Comparison of ENCODE assay signal across 14 cellular contexts in the genomic region with DNA sequence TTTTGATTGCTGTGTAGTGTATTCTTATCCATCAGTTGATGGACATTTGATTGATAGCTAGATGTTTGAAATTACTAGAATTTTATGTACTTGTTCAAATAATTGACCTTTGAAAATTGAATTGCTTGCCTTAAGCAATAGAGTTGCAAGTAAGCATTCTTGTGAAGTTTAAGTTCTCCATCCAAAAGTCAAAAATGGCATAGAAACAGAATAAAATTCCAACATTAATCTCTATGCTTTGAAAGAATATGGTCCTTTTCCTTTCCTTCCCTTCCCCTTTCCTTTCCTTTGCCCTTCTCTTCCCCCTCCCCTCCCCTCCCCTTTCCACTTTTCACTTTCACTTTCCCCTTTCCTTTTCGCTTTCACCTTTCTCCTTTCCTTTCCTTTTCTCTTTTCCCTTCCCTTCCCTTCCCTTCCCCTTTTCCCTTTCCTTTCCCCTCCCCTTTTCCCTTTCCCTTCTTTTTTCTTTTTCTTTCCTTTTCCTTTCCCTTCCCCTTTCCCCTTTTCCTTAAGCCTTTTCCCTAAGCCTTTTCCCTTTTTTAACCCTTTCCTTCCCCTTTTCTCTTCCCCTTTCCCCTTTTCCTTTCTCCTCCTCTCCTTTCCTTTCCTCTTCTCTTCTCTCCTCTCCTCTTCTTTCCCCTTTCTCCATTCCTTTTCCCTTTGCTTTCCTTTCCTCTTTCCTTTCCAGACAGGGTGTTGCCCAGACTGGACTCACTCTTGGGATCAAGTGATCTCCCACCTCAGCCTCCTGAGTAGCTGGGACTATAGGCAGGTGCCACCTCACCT.
DNase-seq lines count a peak whose midpoint lies in the region; ATAC-seq and TF ChIP-seq lines count a peak whose summit lies in the region.
"Had no signal": no experiment of that assay in that cellular context is flagged by ENCODE, and none has a peak within 500 bp of the region (broad histone marks: within the 10 kb centered on the region; RNA-seq: fewer than 3 reads in every experiment).

No MANE protein-coding gene starts in this region.

- H3K36me3 ChIP-seq in right lobe of liver: peaks cover 0 to 54% (median 24%) of the 10 kb centered on the region in 4 donors

- no peaks in the 10 kb centered on the region for H3K27me3 ChIP-seq in right lobe of liver
- H3K27me3 ChIP-seq: Peyer's patch had no signal

- TF ChIP-seq POLR2A in right lobe of liver (IDR thresholded peaks at IDR 0.05): no peak

- no peak for ATAC-seq in stimulated activated naive CD8-positive, alpha-beta T cell treated with anti-CD3 and anti-CD28 coated beads, Interleukin-15, Interleukin-2, amounts not matched to agents 100 U/mL and 50 U/mL, for 24 hours
- ATAC-seq in WTC11 (no peak), right lobe of liver (peak; percentile 30 to 75 (median 48)), HG02642 (IDR thresholded peaks at IDR 0.05; ENCODE audit: poor library complexity, unreplicated experiment) (no peak)

- peaks cover 16% of the 10 kb centered on the region for H3K4me1 Mint-ChIP-seq in stimulated activated naive CD8-positive, alpha-beta T cell treated with anti-CD3 and anti-CD28 coated beads, Interleukin-15, Interleukin-2, amounts not matched to agents 100 ng/mL and 50 ng/mL, for 24 hours (ENCODE audit: low read depth)
- H3K4me1 Mint-ChIP-seq in WTC11: no peaks in the 10 kb centered on the region

- CTCF ChIA-PET in WTC11 (lab: Charles Lee): no interaction called here

- H3K4me1 ChIP-seq in right lobe of liver: no peaks in the 10 kb centered on the region
- H3K4me1 ChIP-seq: Peyer's patch had no signal

- peaks cover 71% of the 10 kb centered on the region for H3K36me3 Mint-ChIP-seq in stimulated activated naive CD8-positive, alpha-beta T cell treated with anti-CD3 and anti-CD28 coated beads, Interleukin-15, Interleukin-2, amounts not matched to agents 100 ng/mL and 50 ng/mL, for 24 hours (ENCODE audit: low read depth)
- peaks cover 58% of the 10 kb centered on the region for H3K36me3 Mint-ChIP-seq in WTC11

- H3K27me3 Mint-ChIP-seq in stimulated activated naive CD8-positive, alpha-beta T cell treated with anti-CD3 and anti-CD28 coated beads, Interleukin-15, Interleukin-2, amounts not matched to agents 100 ng/mL and 50 ng/mL, for 24 hours: no peaks in the 10 kb centered on the region
- H3K27me3 Mint-ChIP-seq in WTC11 (ENCODE audit: low read depth): no peaks in the 10 kb centered on the region

- H3K9me3 Mint-ChIP-seq in stimulated activated naive CD8-positive, alpha-beta T cell treated with anti-CD3 and anti-CD28 coated beads, Interleukin-15, Interleukin-2, amounts not matched to agents 100 ng/mL and 50 ng/mL, for 24 hours: no peaks in the 10 kb centered on the region
- no peaks in the 10 kb centered on the region for H3K9me3 Mint-ChIP-seq in WTC11
- H3K9me3 Mint-ChIP-seq: T-helper 1 cell treated with Interleukin-12 subunit alpha and Interleukin-12 subunit beta and Interleukin-4 antibody, amounts not matched to agents 30 μg/mL and 1 μg/mL, for 36 hours had no signal

- H3K27ac ChIP-seq in right lobe of liver: no peak overlapping the region
- H3K27ac ChIP-seq: Peyer's patch had no signal

- POLR2A ChIA-PET in WTC11 (lab: Charles Lee): no interaction called here

- 33% methylated on average over 1 of the region's 1 CpG for WGBS in right lobe of liver (ENCODE audit: insufficient coverage, low coverage, low lambda C conversion rate, missing lambda C conversion rate)

- intact Hi-C loops in right lobe of liver (cut with DNase I): no loop called here

- TF ChIP-seq CTCF in WTC11 (IDR thresholded peaks at IDR 0.05) (no peak), right lobe of liver (IDR thresholded peaks at IDR 0.05) (no peak)

- no peak overlapping the region for H3K4me3 Mint-ChIP-seq in stimulated activated naive CD8-positive, alpha-beta T cell treated with anti-CD3 and anti-CD28 coated beads, Interleukin-15, Interleukin-2, amounts not matched to agents 100 ng/mL and 50 ng/mL, for 24 hours
- no peak overlapping the region for H3K4me3 Mint-ChIP-seq in WTC11
- H3K4me3 Mint-ChIP-seq: T-helper 1 cell treated with Interleukin-12 subunit alpha and Interleukin-12 subunit beta and Interleukin-4 antibody, amounts not matched to agents 30 μg/mL and 1 μg/mL, for 36 hours had no signal

- no peak overlapping the region for H3K4me3 ChIP-seq in right lobe of liver
- H3K4me3 ChIP-seq: Peyer's patch had no signal

- peak overlapping the region; percentile 87 for H3K27ac Mint-ChIP-seq in stimulated activated naive CD8-positive, alpha-beta T cell treated with anti-CD3 and anti-CD28 coated beads, Interleukin-15, Interleukin-2, amounts not matched to agents 100 ng/mL and 50 ng/mL, for 24 hours
- H3K27ac Mint-ChIP-seq in WTC11: peak overlapping the region; percentile 84
- H3K27ac Mint-ChIP-seq: T-helper 1 cell treated with Interleukin-12 subunit alpha and Interleukin-12 subunit beta and Interleukin-4 antibody, amounts not matched to agents 30 μg/mL and 1 μg/mL, for 36 hours had no signal

- H3K9me3 ChIP-seq in right lobe of liver: no peaks in the 10 kb centered on the region
- H3K9me3 ChIP-seq: Peyer's patch had no signal

- no peak for DNase-seq in stimulated activated naive CD8-positive, alpha-beta T cell treated with anti-CD3 and anti-CD28 coated beads, Interleukin-15, Interleukin-2, amounts not matched to agents 100 U/mL and 50 U/mL, for 24 hours
- DNase-seq in WTC11 (ENCODE audit: low spot score) (no peak), right lobe of liver (no peak), cerebellar cortex (ENCODE audit: low spot score) (no peak)
- no peak for DNase-seq in stimulated activated CD4-positive, alpha-beta T cell treated with anti-CD3 and anti-CD28 coated beads, Interleukin-15, amount 100 ng/mL, for 24 hours
- no peak for DNase-seq in stimulated activated naive CD4-positive, alpha-beta T cell (lab: John Stamatoyannopoulos, UW)
- DNase-seq: HCEC 1CT; NCI-H1105 treated with DMSO at 0.1 percent for 48 hours; NCI-H524; Peyer's patch; stimulated activated CD4-positive, alpha-beta T cell treated with anti-CD3 and anti-CD28 coated beads, Interleukin-1b, Interleukin-23, amount 100 ng/mL, for 48 hours had no signal

TF ChIP-seq in WTC11, 78 proteins besides CTCF, POLR2A, EP300 and RAD21:
- TF ChIP-seq ERG (CRISPR knock-in tag; IDR thresholded peaks at IDR 0.05): no peak
- peak; percentile 8; the same call in 1 of the 2 replicates for TF ChIP-seq ZNF512 (CRISPR knock-in tag; IDR thresholded peaks at IDR 0.05; ENCODE audit: borderline replicate concordance)

Comparison
In these comparisons a context has a peak if more than half of its experiments do, and no peak if none do; other contexts are left out.
1. ATAC-seq: peak in right lobe of liver (4 of 4); none in stimulated activated naive CD8-positive, alpha-beta T cell treated with anti-CD3 and anti-CD28 coated beads, Interleukin-15, Interleukin-2, amounts not matched to agents 100 U/mL and 50 U/mL, for 24 hours (single experiment), WTC11 (single experiment) and HG02642 (single experiment).